In the genomic region with DNA sequence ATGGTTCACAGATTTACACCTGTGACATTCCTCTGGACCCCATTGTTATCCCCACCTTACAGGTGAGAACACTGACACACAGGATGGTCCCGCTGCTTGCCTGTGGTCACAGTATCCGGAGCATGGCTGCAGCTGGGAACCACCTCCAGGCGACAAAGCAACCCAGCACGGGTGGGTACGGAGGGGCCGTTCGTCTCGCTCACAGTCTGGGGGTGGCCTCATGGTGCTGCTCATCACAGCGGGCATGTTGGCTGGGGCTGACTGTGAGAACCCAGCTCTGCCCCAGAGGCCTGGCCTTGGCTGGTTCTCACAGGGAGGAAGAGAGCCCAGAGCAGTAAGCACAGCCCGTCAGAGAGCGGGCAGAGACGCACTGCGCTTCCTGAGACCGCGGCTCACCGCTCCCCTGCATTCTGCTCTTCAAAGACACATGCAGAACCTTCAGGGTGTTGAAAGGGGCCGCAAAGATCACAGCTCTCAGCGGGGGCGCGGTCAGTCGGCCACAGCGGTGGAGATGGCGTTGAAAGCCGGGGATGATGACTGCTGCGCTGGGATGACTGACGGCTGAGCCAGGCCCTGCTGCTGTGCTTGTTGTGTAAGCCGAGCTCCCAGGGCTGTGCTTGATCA, we compare ENCODE assay signal across 22 cellular contexts.
A peak's percentile ranks its signal among the peaks of the same experiment; 100 is the strongest.
DNase-seq lines count a peak whose midpoint lies in the region; ATAC-seq, FAIRE-seq and TF ChIP-seq lines count a peak whose summit lies in the region.
"Had no signal": no experiment of that assay in that cellular context is flagged by ENCODE, and none has a peak within 500 bp of the region (broad histone marks: within the 10 kb centered on the region; RNA-seq: fewer than 3 reads in every experiment).

No MANE protein-coding gene starts in this region.

- DNase-seq in NB4 (ENCODE audit: low read depth), result peak; percentile 91
- peak in 2 of 3 donors; percentile 6 to 36 for DNase-seq in Peyer's patch
- DNase-seq in sigmoid colon, result peak; percentile 57
- DNase-seq in left colon, result no peak
- no peak for DNase-seq in small intestine
- DNase-seq: activated CD4-positive, alpha-beta T cell treated with anti-CD3 and anti-CD28 coated beads for 36 hours; IMR-90; mesenchymal stem cell; NCI-H1105 treated with DMSO at 0.1 percent for 48 hours; NCI-H2029 treated with DMSO at 0.1 percent for 48 hours; NCI-H446; SJCRH30; stimulated activated naive CD8-positive, alpha-beta T cell treated with anti-CD3 and anti-CD28 coated beads, Interleukin-15, Interleukin-2, amounts not matched to agents 100 U/mL and 50 U/mL, for 24 hours; T-cell; tibial artery had no signal

- H3K27ac ChIP-seq in Peyer's patch (no peak overlapping the region), sigmoid colon (no peak overlapping the region), small intestine (ENCODE audit: low read depth in 1 of 2, low read length in 1 of 2) (no peak overlapping the region)
- H3K27ac ChIP-seq: ascending aorta, epithelial cell of prostate, SJCRH30, tibial artery had no signal

- no peak for TF ChIP-seq POLR2A in NB4 (IDR thresholded peaks at IDR 0.05; ENCODE audit: extremely low read depth, insufficient read length)
- no peak for TF ChIP-seq POLR2A in Peyer's patch (IDR thresholded peaks at IDR 0.05)
- no peak for TF ChIP-seq POLR2A in sigmoid colon (IDR thresholded peaks at IDR 0.05)

- H3K4me1 ChIP-seq in Peyer's patch (no peaks in the 10 kb centered on the region), sigmoid colon (no peaks in the 10 kb centered on the region), small intestine (ENCODE audit: control insufficient read depth in 2 of 2, insufficient read depth in 1 of 2, low read depth in 1 of 2, low read length in 1 of 2) (no peaks in the 10 kb centered on the region)
- H3K4me1 ChIP-seq: ascending aorta, SJCRH30, tibial artery had no signal

- ATAC-seq in esophagus mucosa, result peak; percentile 13
- no peak for ATAC-seq in HG03457 (IDR thresholded peaks at IDR 0.05; ENCODE audit: unreplicated experiment)
- no peak for ATAC-seq in GM21786 (IDR thresholded peaks at IDR 0.05; ENCODE audit: unreplicated experiment)
- ATAC-seq in left colon, result no peak
- ATAC-seq: activated CD4-positive, alpha-beta T cell treated with anti-CD3 and anti-CD28 coated beads for 36 hours; activated naive CD4-positive, alpha-beta T cell treated with anti-CD3 and anti-CD28 coated beads, Interleukin-2, amount 50 U/mL, for 72 hours; stimulated activated naive CD8-positive, alpha-beta T cell treated with anti-CD3 and anti-CD28 coated beads, Interleukin-15, Interleukin-2, amounts not matched to agents 100 U/mL and 50 U/mL, for 24 hours; T-cell had no signal

- 66 to 78% methylated on average over 27 of the region's 27 CpGs for WGBS in sigmoid colon, 2 donors
- WGBS in small intestine, 3 donors, result 62 to 79% (median 77%) methylated on average over 26 to 27 of the region's 27 CpGs

- no peak for TF ChIP-seq EP300 in sigmoid colon (IDR thresholded peaks at IDR 0.05)

- TF ChIP-seq CTCF in NB4 (IDR thresholded peaks at IDR 0.05; ENCODE audit: low read depth, low read length) (no peak), Peyer's patch (IDR thresholded peaks at IDR 0.05) (no peak), sigmoid colon (IDR thresholded peaks at IDR 0.05) (no peak)

- H3K4me3 ChIP-seq in NB4 (ENCODE audit: low read depth, low read length), result no peak overlapping the region
- no peak overlapping the region for H3K4me3 ChIP-seq in Peyer's patch
- no peak overlapping the region for H3K4me3 ChIP-seq in sigmoid colon
- H3K4me3 ChIP-seq in small intestine (ENCODE audit: low read depth in 1 of 2, low read length in 2 of 2), result no peak overlapping the region
- H3K4me3 ChIP-seq: ascending aorta, SJCRH30, tibial artery had no signal

- H3K27me3 ChIP-seq in Peyer's patch (no peaks in the 10 kb centered on the region), sigmoid colon (peaks cover 0 to 35% (median 0%) of the 10 kb centered on the region in 3 donors), small intestine (ENCODE audit: control insufficient read depth in 2 of 2, insufficient read depth in 2 of 2, low read length in 2 of 2) (peaks cover 0 to 2% of the 10 kb centered on the region in 2 donors)
- H3K27me3 ChIP-seq: ascending aorta had no signal

- H3K9me3 ChIP-seq in Peyer's patch (no peaks in the 10 kb centered on the region), sigmoid colon (no peaks in the 10 kb centered on the region), small intestine (ENCODE audit: control insufficient read depth, low read depth) (no peaks in the 10 kb centered on the region)
- H3K9me3 ChIP-seq: SJCRH30 had no signal

- intact Hi-C loops in sigmoid colon (cut with DNase I), result no loop called here
- intact Hi-C loops in left colon (cut with DNase I, micrococcal nuclease), result no loop called here

- no peak for FAIRE-seq in small intestine (lab: Jason Lieb, UNC)
- FAIRE-seq: GM12891 had no signal

- H3K36me3 ChIP-seq in Peyer's patch, result no peaks in the 10 kb centered on the region
- H3K36me3 ChIP-seq in sigmoid colon, result no peaks in the 10 kb centered on the region
- H3K36me3 ChIP-seq in small intestine (ENCODE audit: control insufficient read depth in 2 of 2, insufficient read depth in 2 of 2, low read length in 2 of 2), result no peaks in the 10 kb centered on the region
- H3K36me3 ChIP-seq: ascending aorta, SJCRH30, tibial artery had no signal

Comparison
In these comparisons a context has a peak if more than half of its experiments do, and no peak if none do; other contexts are left out.
1. DNase-seq: peak in NB4 (single experiment), Peyer's patch (2 of 3) and sigmoid colon (single experiment); none in left colon (0 of 2) and small intestine (single experiment).